Comparison of ENCODE assay signal across 32 cellular contexts in the genomic region with DNA sequence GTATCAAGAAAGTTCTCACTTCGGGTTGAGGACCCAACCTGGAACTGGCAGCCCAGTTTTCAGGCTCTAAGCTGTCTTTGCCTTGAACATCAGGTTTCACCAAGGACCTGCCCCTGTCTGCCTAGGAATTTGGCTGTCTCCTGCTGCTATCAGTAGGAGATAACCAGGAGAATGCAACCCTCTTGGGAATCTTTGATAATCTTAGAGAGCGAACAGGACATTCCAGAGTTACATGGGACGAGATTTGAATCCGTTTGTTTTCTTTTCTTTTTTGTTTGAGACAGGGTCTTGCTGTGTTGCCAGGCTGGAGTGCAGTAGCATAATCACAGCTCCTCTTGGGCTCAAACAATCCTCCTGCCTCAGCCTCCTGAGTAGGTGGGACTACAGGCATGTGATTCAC.
"Had no signal": no experiment of that assay in that cellular context is flagged by ENCODE, and none has a peak within 500 bp of the region (broad histone marks: within the 10 kb centered on the region; RNA-seq: fewer than 3 reads in every experiment).

No MANE protein-coding gene starts in this region.

- H3K36me3 ChIP-seq: ascending aorta, MG63, SJSA1 had no signal

- H3K9me3 ChIP-seq: ascending aorta, MG63, SJSA1 had no signal

- DNase-seq: activated CD4-positive, alpha-beta T cell treated with anti-CD3 and anti-CD28 coated beads for 48 hours; activated CD4-positive, alpha-beta T cell treated with anti-CD3 and anti-CD28 coated beads, Interleukin-2, amount 50 U/mL, for 4 hours; activated CD4-positive, CD25-positive, alpha-beta regulatory T cell treated with anti-CD3 and anti-CD28 coated beads, Interleukin-2, amount 50 U/mL, for 72 hours; activated CD8-positive, alpha-beta memory T cell treated with anti-CD3 and anti-CD28 coated beads, Interleukin-2, amount 50 U/mL, for 48 hours; activated CD8-positive, alpha-beta T cell treated with anti-CD3 and anti-CD28 coated beads, Interleukin-2, amount 10 ng/mL, durations not matched to agents 7 days and 5 days; activated effector memory CD4-positive, alpha-beta T cell treated with Interleukin-2 at 50 U/mL for 16 hours; activated naive CD4-positive, alpha-beta T cell; activated T-cell treated with anti-CD3 and anti-CD28 coated beads, Interleukin-2, amount 50 U/mL, for 24 hours; amniotic stem cell; MG63; MV-4-11; NCI-H1092 treated with DMSO at 0.1 percent for 48 hours; NCI-H1417 treated with DMSO at 0.1 percent for 48 hours; NCI-H1694; NCI-H2029; NCI-H2107; NCI-H2171 treated with DMSO at 0.1 percent for 48 hours; NCI-H345; NCI-H510A treated with DMSO at 0.1 percent for 48 hours; NCI-H69; NK-92 treated with Interleukin-12 subunit alpha and Interleukin-12 subunit beta, amount 100 ng/mL, for 24 hours; OCI-M1; RPMI8226; SHP77; SW 1271 had no signal

- H3K27ac ChIP-seq: ascending aorta, SJSA1 had no signal

- H3K27ac Mint-ChIP-seq: activated CD8-positive, alpha-beta T cell treated with anti-CD3 and anti-CD28 coated beads, Interleukin-2, amount 10 ng/mL, durations not matched to agents 7 days and 5 days; activated naive CD4-positive, alpha-beta T cell treated with anti-CD3 and anti-CD28 coated beads, Interleukin-2, amount 50 U/mL, for 24 hours; activated T-cell treated with anti-CD3 and anti-CD28 coated beads, Interleukin-2, amount 50 U/mL, for 24 hours; activated T-helper 1 cell treated with anti-CD3 and anti-CD28 coated beads, Interleukin-12 subunit alpha, Interleukin-12 subunit beta, Interleukin-2, Interleukin-4 antibody, amounts not matched to agents 30 ng/mL and 10 ng/mL and 1 ng/mL, durations not matched to agents 14 hours and 24 hours and 36 hours had no signal

- H3K4me1 ChIP-seq: ascending aorta, SJSA1 had no signal

- H3K9me3 Mint-ChIP-seq: activated naive CD4-positive, alpha-beta T cell treated with anti-CD3 and anti-CD28 coated beads, Interleukin-2, amount 50 U/mL, for 24 hours; activated T-cell treated with anti-CD3 and anti-CD28 coated beads, Interleukin-2, amount 50 U/mL, for 24 hours; activated T-helper 1 cell treated with anti-CD3 and anti-CD28 coated beads, Interleukin-12 subunit alpha, Interleukin-12 subunit beta, Interleukin-2, Interleukin-4 antibody, amounts not matched to agents 30 ng/mL and 10 ng/mL and 1 ng/mL, durations not matched to agents 14 hours and 24 hours and 36 hours had no signal

- H3K4me3 Mint-ChIP-seq: activated CD8-positive, alpha-beta T cell treated with anti-CD3 and anti-CD28 coated beads, Interleukin-2, amount 10 ng/mL, durations not matched to agents 7 days and 5 days; activated naive CD4-positive, alpha-beta T cell treated with anti-CD3 and anti-CD28 coated beads, Interleukin-2, amount 50 U/mL, for 24 hours; activated T-cell treated with anti-CD3 and anti-CD28 coated beads, Interleukin-2, amount 50 U/mL, for 24 hours; activated T-helper 1 cell treated with anti-CD3 and anti-CD28 coated beads, Interleukin-12 subunit alpha, Interleukin-12 subunit beta, Interleukin-2, Interleukin-4 antibody, amounts not matched to agents 30 ng/mL and 10 ng/mL and 1 ng/mL, durations not matched to agents 14 hours and 24 hours and 36 hours; brain had no signal

- H3K27me3 Mint-ChIP-seq: activated naive CD4-positive, alpha-beta T cell treated with anti-CD3 and anti-CD28 coated beads, Interleukin-2, amount 50 U/mL, for 24 hours; activated T-cell treated with anti-CD3 and anti-CD28 coated beads, Interleukin-2, amount 50 U/mL, for 24 hours had no signal

- ATAC-seq: activated CD8-positive, alpha-beta T cell treated with anti-CD3 and anti-CD28 coated beads, Interleukin-2, amount 10 ng/mL, durations not matched to agents 7 days and 5 days; Panc1; SK-N-SH treated with all-trans-retinoic acid at 6 μM for 48 hours had no signal

- H3K4me3 ChIP-seq: ascending aorta, MG63, SJSA1 had no signal

- H3K4me1 Mint-ChIP-seq: activated naive CD4-positive, alpha-beta T cell treated with anti-CD3 and anti-CD28 coated beads, Interleukin-2, amount 50 U/mL, for 24 hours had no signal

- H3K27me3 ChIP-seq: ascending aorta, MG63, SJSA1 had no signal
